In the genomic region with DNA sequence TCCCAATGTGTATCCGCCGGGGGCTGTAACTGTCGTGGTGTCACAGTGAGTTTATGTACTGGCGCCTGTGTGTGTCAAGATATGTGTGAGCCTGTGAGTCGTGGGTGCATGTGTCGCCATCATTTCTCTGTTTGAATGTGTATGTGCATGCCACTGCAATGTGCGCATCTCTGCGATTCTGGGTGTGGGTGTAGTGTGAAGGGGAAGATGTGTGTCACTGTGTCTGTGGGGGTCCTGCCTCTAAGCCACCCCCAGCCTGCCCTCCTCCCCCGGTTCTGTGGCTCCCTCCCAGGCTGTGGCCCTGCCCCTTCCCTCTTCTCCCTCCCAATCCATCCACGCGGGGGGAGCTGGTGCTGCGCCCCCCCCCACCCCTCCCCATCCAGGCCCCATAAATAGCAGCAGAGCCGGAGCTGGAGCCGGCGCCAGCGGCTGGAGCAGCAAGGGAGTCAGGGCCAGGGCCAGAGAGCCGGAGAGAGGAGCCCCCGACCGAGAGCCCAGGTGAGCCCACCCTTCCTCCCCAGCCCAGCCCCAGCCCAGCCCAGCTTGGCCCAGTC, we compare ENCODE assay signal across 1 cellular context.
TF ChIP-seq lines count a peak whose summit lies in the region.

A gene (plus strand): TSS at position 419 of the 554 bp plus-strand sequence. CDS start 1,375 bp downstream, outside the sequence.

TF ChIP-seq in neural cell, 6 proteins besides CTCF, POLR2A, EP300 and RAD21 (continued from another document):
- TF ChIP-seq, protein P1, sequence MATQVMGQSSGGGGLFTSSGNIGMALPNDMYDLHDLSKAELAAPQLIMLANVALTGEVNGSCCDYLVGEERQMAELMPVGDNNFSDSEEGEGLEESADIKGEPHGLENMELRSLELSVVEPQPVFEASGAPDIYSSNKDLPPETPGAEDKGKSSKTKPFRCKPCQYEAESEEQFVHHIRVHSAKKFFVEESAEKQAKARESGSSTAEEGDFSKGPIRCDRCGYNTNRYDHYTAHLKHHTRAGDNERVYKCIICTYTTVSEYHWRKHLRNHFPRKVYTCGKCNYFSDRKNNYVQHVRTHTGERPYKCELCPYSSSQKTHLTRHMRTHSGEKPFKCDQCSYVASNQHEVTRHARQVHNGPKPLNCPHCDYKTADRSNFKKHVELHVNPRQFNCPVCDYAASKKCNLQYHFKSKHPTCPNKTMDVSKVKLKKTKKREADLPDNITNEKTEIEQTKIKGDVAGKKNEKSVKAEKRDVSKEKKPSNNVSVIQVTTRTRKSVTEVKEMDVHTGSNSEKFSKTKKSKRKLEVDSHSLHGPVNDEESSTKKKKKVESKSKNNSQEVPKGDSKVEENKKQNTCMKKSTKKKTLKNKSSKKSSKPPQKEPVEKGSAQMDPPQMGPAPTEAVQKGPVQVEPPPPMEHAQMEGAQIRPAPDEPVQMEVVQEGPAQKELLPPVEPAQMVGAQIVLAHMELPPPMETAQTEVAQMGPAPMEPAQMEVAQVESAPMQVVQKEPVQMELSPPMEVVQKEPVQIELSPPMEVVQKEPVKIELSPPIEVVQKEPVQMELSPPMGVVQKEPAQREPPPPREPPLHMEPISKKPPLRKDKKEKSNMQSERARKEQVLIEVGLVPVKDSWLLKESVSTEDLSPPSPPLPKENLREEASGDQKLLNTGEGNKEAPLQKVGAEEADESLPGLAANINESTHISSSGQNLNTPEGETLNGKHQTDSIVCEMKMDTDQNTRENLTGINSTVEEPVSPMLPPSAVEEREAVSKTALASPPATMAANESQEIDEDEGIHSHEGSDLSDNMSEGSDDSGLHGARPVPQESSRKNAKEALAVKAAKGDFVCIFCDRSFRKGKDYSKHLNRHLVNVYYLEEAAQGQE (IDR thresholded peaks at IDR 0.05; ENCODE audit: borderline replicate concordance): no peak
- no peak for TF ChIP-seq EZH2 (IDR thresholded peaks at IDR 0.05; ENCODE audit: borderline replicate concordance, insufficient read depth, low read length, poor library complexity, severe bottlenecking)
